2 cellular contexts compared by ENCODE assay signal in genomic region chr10:34821587-34822585, GRCh38.
TF ChIP-seq lines count a peak whose summit lies in the region.

No MANE protein-coding gene starts in this region.

TF ChIP-seq in IMR-90, 13 proteins besides CTCF, POLR2A, EP300 and RAD21:
- TF ChIP-seq FOS (IDR thresholded peaks at IDR 0.05; ENCODE audit: low read depth, low read length) (no peak), CEBPB (IDR thresholded peaks at IDR 0.05; ENCODE audit: low read depth, low read length) (no peak), MAZ (IDR thresholded peaks at IDR 0.05; ENCODE audit: borderline replicate concordance, low read depth, low read length) (no peak), RFX5 (IDR thresholded peaks at IDR 0.05; ENCODE audit: low read depth, low read length) (no peak), SMC3 (IDR thresholded peaks at IDR 0.05; ENCODE audit: low read depth, low read length) (no peak), MXI1 (IDR thresholded peaks at IDR 0.05; ENCODE audit: borderline replicate concordance, low read depth, low read length) (no peak), RCOR1 (IDR thresholded peaks at IDR 0.05; ENCODE audit: insufficient replicate concordance, low read length) (no peak), USF2 (IDR thresholded peaks at IDR 0.05; ENCODE audit: low read depth, low read length) (no peak), CHD1 (IDR thresholded peaks at IDR 0.05; ENCODE audit: low read depth, low read length) (no peak), ELK1 (IDR thresholded peaks at IDR 0.05; ENCODE audit: borderline replicate concordance, low read depth, low read length) (no peak)

TF ChIP-seq in K562, 482 proteins besides CTCF, POLR2A, EP300 and RAD21:
- TF ChIP-seq C11orf30 (IDR thresholded peaks at IDR 0.05; ENCODE audit: low read depth) (0 out of 2 replicates have a peak, but pooled peaks have one; percentile 30), HDGF (IDR thresholded peaks at IDR 0.05) (no peak), MAFF (IDR thresholded peaks at IDR 0.05; ENCODE audit: low read length) (0 out of 2 replicates have a peak, but pooled peaks have one; percentile 3), NFE2 (IDR thresholded peaks at IDR 0.05; ENCODE audit: low read depth) (0 out of 2 replicates have a peak, but pooled peaks have one; percentile 13), ZNF512 (tag; IDR thresholded peaks at IDR 0.05) (peak; percentile 92), SMARCA4 (IDR thresholded peaks at IDR 0.05) (no peak)
TF ChIP-seq in K562: peak in this region for 4.
